In the genomic region with DNA sequence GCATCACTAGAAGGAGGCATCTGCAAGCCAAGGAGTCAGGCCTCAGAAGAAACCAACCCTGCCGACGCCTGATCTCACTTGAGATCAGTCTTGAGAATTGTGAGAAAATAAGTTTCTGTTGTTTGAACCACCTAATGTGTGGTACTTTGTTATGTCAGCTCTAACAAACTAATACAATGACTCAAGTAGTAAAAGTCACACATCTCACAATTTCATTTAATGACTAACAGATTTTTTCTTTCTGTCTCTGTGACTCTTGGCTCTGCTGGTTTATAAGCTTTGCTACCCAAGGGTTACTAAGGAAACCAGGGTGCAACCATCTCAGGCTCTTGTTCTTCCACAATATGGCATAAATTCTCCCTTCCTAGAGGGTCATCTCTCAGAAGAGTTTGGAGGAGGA, we compare ENCODE assay signal across 25 cellular contexts.
"Had no signal": no experiment of that assay in that cellular context is flagged by ENCODE, and none has a peak within 500 bp of the region (broad histone marks: within the 10 kb centered on the region; RNA-seq: fewer than 3 reads in every experiment).

No MANE protein-coding gene starts in this region.

- H3K9me3 ChIP-seq: neutrophil, thoracic aorta, vagina had no signal

- H3K27me3 ChIP-seq: neutrophil, vagina had no signal

- H3K4me3 ChIP-seq: left ventricle myocardium inferior, lung, skin epidermis, thoracic aorta, vagina had no signal

- ATAC-seq: activated CD4-positive, CD25-positive, alpha-beta regulatory T cell treated with anti-CD3 and anti-CD28 coated beads, Interleukin-2, amount 50 U/mL, for 24 hours; sciatic nerve; stimulated activated naive CD8-positive, alpha-beta T cell treated with anti-CD3 and anti-CD28 coated beads, Interleukin-15, Interleukin-2, amounts not matched to agents 100 U/mL and 50 U/mL, for 24 hours had no signal

- H3K27ac ChIP-seq: left ventricle myocardium inferior, neutrophil, skin epidermis, thoracic aorta, vagina, WERI-Rb-1 had no signal

- DNase-seq: activated CD4-positive, alpha-beta memory T cell treated with anti-CD3 and anti-CD28 coated beads for 36 hours; activated CD4-positive, alpha-beta T cell treated with anti-CD3 and anti-CD28 coated beads for 48 hours; activated CD8-positive, alpha-beta memory T cell treated with anti-CD3 and anti-CD28 coated beads, Interleukin-2, amount 50 U/mL, for 4 hours; activated effector memory CD4-positive, alpha-beta T cell treated with anti-CD3 and anti-CD28 coated beads, Interleukin-2, amount 50 U/mL, for 16 hours; activated naive CD4-positive, alpha-beta T cell treated with anti-CD3 and anti-CD28 coated beads, Interleukin-2, amount 50 U/mL, for 16 hours; activated T-cell treated with anti-CD3 and anti-CD28 coated beads, Interleukin-2, amount 50 U/mL, for 1 hour; amniotic stem cell; dermis blood vessel endothelial cell; effector CD4-positive, alpha-beta T cell; erythroblast; foreskin melanocyte; left ventricle myocardium inferior; nephron progenitor cell; stimulated activated CD4-positive, alpha-beta T cell treated with anti-CD3 and anti-CD28 coated beads, Interleukin-12 subunit alpha, Interleukin-12 subunit beta, amount 100 ng/mL, for 4 hours; stimulated activated CD4-positive, alpha-beta T cell treated with anti-CD3 and anti-CD28 coated beads, Interleukin-4, amount 100 ng/mL, for 1 hour; stimulated activated naive CD8-positive, alpha-beta T cell treated with anti-CD3 and anti-CD28 coated beads, Interleukin-15, Interleukin-2, amounts not matched to agents 100 U/mL and 50 U/mL, for 24 hours; T-helper 9 cell; WERI-Rb-1 had no signal

- H3K4me1 ChIP-seq: left ventricle myocardium inferior, vagina had no signal

- H3K36me3 ChIP-seq: left ventricle myocardium inferior, neutrophil, thoracic aorta, vagina, WERI-Rb-1 had no signal
